ENCODE assay signal across 1 cellular context in the genomic region with DNA sequence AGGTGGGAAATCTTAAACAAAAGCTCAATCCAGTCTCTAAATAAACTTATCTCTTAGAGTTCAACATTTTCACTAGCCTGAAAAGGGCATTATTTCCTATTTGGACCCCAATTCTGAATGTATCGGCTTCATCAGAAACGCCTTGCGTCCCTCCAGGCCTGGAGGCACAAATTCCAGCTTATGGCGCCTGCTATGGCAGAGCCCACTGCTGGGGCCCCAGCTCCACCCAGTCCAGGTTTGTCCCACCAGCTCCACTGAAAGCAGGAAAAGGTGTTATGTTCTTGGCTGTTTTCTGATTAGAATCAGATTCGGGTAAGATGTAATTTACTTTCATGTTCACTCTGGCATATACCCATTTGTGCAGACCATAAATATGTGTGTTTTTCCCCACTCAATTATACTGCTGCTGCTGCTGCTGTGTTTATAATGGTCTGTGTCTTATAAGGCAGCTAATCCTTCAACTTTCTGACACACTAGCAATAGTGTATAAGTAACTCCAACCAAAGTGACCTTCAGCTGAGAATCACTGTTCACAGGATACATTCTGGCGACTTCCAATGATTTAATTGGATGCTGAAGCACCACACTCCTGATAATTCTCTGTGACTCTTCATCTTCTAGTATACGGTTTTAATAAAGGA.
TF ChIP-seq lines count a peak whose summit lies in the region.

No MANE protein-coding gene starts in this region.

TF ChIP-seq in GM23338, 12 proteins besides CTCF, POLR2A, EP300 and RAD21 (continued from another document):
- TF ChIP-seq ZNF462 (CRISPR knock-in tag; IDR thresholded peaks at IDR 0.05), result no peak
